In the genomic region with DNA sequence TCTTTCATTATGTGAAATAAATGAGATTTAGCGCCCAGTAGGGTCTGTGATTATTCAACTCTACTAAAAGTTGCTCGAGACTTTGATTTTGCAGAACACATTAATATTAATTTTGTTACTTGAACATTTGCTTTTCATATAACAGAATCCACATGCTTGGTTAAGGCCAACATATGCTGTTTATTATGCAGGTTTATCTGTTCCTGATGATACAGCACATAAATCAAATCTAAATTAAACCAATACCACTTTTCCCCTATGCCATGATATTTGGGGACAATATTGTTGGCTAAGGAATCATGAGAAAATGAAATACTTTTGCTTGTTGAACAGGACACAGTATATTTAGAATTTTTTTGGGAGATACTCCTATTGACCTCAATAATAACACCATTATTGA, we compare ENCODE assay signal across 3 cellular contexts.
"Had no signal": no experiment of that assay in that cellular context is flagged by ENCODE, and none has a peak within 500 bp of the region (broad histone marks: within the 10 kb centered on the region; RNA-seq: fewer than 3 reads in every experiment).

No MANE protein-coding gene starts in this region.

- ATAC-seq: GM12878 had no signal

- DNase-seq: GDM1, GF-D8 had no signal

- H3K4me3 ChIP-seq: GM12878 had no signal
